35 cellular contexts compared by ENCODE assay signal in the genomic region with DNA sequence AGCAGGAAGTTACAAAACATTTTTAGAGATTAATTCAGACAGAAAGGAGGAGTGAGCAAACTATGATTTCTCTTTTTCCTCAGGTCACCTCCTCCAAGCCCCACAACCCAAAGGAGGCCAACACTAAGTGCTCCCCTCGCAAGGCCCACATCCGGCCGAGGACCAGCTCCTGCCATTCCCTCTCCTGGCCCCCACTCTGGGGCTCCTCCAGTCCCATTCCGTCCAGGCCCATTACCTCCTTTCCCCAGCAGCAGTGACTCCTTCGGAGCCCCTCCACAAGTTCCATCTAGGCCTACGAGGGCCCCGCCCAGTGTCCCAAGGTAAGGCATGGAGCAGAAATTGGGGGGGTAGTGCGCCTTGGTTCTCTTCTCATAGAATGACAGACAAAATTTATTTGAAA. TPM values are rescaled to one million over a fixed set of nuclear protein-coding genes. Genes with fewer than 3 reads are reported as not detected.
"Had no signal": no experiment of that assay in that cellular context is flagged by ENCODE, and none has a peak within 500 bp of the region (broad histone marks: within the 10 kb centered on the region; RNA-seq: fewer than 3 reads in every experiment).

No MANE protein-coding gene starts in this region.

- H3K9me3 ChIP-seq: adrenal gland, body of pancreas, gastroesophageal sphincter, thyroid gland had no signal

- H3K36me3 ChIP-seq: adrenal gland, gastroesophageal sphincter, thyroid gland had no signal

- ATAC-seq: body of pancreas; effector memory CD8-positive, alpha-beta T cell; gastroesophageal sphincter; left cardiac atrium; natural killer cell; sciatic nerve; stimulated activated naive CD8-positive, alpha-beta T cell treated with anti-CD3 and anti-CD28 coated beads, Interleukin-15, amount 100 ng/mL, for 72 hours had no signal

- H3K4me2 ChIP-seq: hepatocyte had no signal

- DNase-seq: activated CD4-positive, alpha-beta T cell treated with anti-CD3 and anti-CD28 coated beads for 4 hours; activated CD4-positive, alpha-beta T cell treated with anti-CD3 and anti-CD28 coated beads, Interleukin-2, amount 50 U/mL, for 48 hours; activated CD8-positive, alpha-beta memory T cell treated with anti-CD3 and anti-CD28 coated beads for 24 hours; activated effector memory CD4-positive, alpha-beta T cell treated with anti-CD3 and anti-CD28 coated beads, Interleukin-2, amount 50 U/mL, for 16 hours; activated naive CD4-positive, alpha-beta T cell treated with anti-CD3 and anti-CD28 coated beads for 36 hours; activated naive CD8-positive, alpha-beta T cell treated with anti-CD3 and anti-CD28 coated beads for 36 hours; adrenal gland; aorta; body of pancreas; cerebellar nuclear complex; effector memory CD8-positive, alpha-beta T cell; erythroblast; islet precursor cell; left cardiac atrium; natural killer cell; stimulated activated CD4-positive, alpha-beta T cell treated with anti-CD3 and anti-CD28 coated beads, Interleukin-12 subunit alpha, Interleukin-12 subunit beta, amount 100 ng/mL, for 4 hours; stimulated activated CD4-positive, alpha-beta T cell treated with anti-CD3 and anti-CD28 coated beads, Interleukin-4, amount 100 ng/mL, for 1 hour; stimulated activated naive CD8-positive, alpha-beta T cell treated with anti-CD3 and anti-CD28 coated beads, Interleukin-15, amount 100 ng/mL, for 72 hours; SW 1271; T-helper 9 cell; thyroid gland had no signal

- H3K27me3 ChIP-seq: adrenal gland, body of pancreas, gastroesophageal sphincter, hepatocyte, thyroid gland had no signal

- H3K4me1 ChIP-seq: body of pancreas had no signal

- H3K27ac ChIP-seq: adrenal gland, body of pancreas, coronary artery, gastroesophageal sphincter, skin epidermis, thyroid gland, VCaP had no signal

- H3K79me2 ChIP-seq: hepatocyte had no signal

- H2AFZ ChIP-seq: hepatocyte had no signal

- H3K4me3 ChIP-seq: adrenal gland, body of pancreas, coronary artery, gastroesophageal sphincter, hepatocyte, skin epidermis, thyroid gland had no signal

RNA-seq across cellular contexts. Expression of gene C1orf105, which starts 32.0 kb away (rescaled TPM):
- total RNA-seq: activated naive CD4-positive, alpha-beta T cell treated with anti-CD3 and anti-CD28 coated beads for 36 hours; activated naive CD8-positive, alpha-beta T cell treated with anti-CD3 and anti-CD28 coated beads for 36 hours; aorta; body of pancreas; fibroblast of lung; fibroblast of villous mesenchyme; gastroesophageal sphincter; liver; mononuclear cell; natural killer cell; osteoblast; posterior vena cava; renal cortical epithelial cell; sciatic nerve; thyroid gland had no signal
- polyA plus RNA-seq: aorta, fibroblast of lung, urinary bladder had no signal
